Comparison of ENCODE assay signal across 29 cellular contexts in genomic region chr16:72897707-72898106, GRCh38.
"Had no signal": no experiment of that assay in that cellular context is flagged by ENCODE, and none has a peak within 500 bp of the region (broad histone marks: within the 10 kb centered on the region; RNA-seq: fewer than 3 reads in every experiment).

No MANE protein-coding gene starts in this region.

- H3K27me3 Mint-ChIP-seq: activated CD4-positive, alpha-beta memory T cell treated with anti-CD3 and anti-CD28 coated beads, Interleukin-2, amount 10 ng/mL, durations not matched to agents 7 days and 5 days; activated naive CD4-positive, alpha-beta T cell treated with anti-CD3 and anti-CD28 coated beads, Interleukin-2, amount 50 U/mL, for 24 hours; activated naive CD8-positive, alpha-beta T cell treated with anti-CD3 and anti-CD28 coated beads for 36 hours; activated naive CD8-positive, alpha-beta T cell treated with anti-CD3 and anti-CD28 coated beads, Interleukin-2, amount 50 U/mL, for 24 hours; brain; central memory CD8-positive, alpha-beta T cell; dendritic cell treated with granulocyte-macrophage colony-stimulating factor and Interleukin-4, amounts not matched to agents 40 ng/mL and 50 ng/mL, for 4 days; effector memory CD8-positive, alpha-beta T cell had no signal

- DNase-seq: activated CD4-positive, alpha-beta memory T cell treated with anti-CD3 and anti-CD28 coated beads, Interleukin-2, amount 10 ng/mL, durations not matched to agents 7 days and 5 days; activated CD4-positive, alpha-beta T cell treated with anti-CD3 and anti-CD28 coated beads for 1 hour; activated CD4-positive, alpha-beta T cell treated with anti-CD3 and anti-CD28 coated beads for 4 hours; activated CD4-positive, alpha-beta T cell treated with anti-CD3 and anti-CD28 coated beads, Interleukin-2, amount 10 ng/mL, durations not matched to agents 7 days and 5 days; activated CD4-positive, alpha-beta T cell treated with anti-CD3 and anti-CD28 coated beads, Interleukin-2, amount 50 U/mL, for 4 hours; activated CD8-positive, alpha-beta memory T cell treated with anti-CD3 and anti-CD28 coated beads, Interleukin-2, amount 50 U/mL, for 48 hours; activated effector memory CD4-positive, alpha-beta T cell treated with anti-CD3 and anti-CD28 coated beads, Interleukin-2, amount 50 U/mL, for 16 hours; activated naive CD4-positive, alpha-beta T cell treated with anti-CD3 and anti-CD28 coated beads for 36 hours; activated naive CD8-positive, alpha-beta T cell treated with anti-CD3 and anti-CD28 coated beads for 36 hours; activated naive CD8-positive, alpha-beta T cell treated with anti-CD3 and anti-CD28 coated beads, Interleukin-2, amount 50 U/mL, for 24 hours; activated T-cell treated with anti-CD3 and anti-CD28 coated beads for 4 hours; activated T-cell treated with anti-CD3 and anti-CD28 coated beads, Interleukin-2, amount 50 U/mL, for 48 hours; dorsolateral prefrontal cortex; effector memory CD8-positive, alpha-beta T cell; erythroblast; esophagus squamous epithelium; foreskin melanocyte; heart right ventricle; T-helper 2 cell had no signal

- H3K27me3 ChIP-seq: ascending aorta, dorsolateral prefrontal cortex, esophagus squamous epithelium, gastroesophageal sphincter, heart right ventricle had no signal

- H3K27ac ChIP-seq: ascending aorta, dorsolateral prefrontal cortex, esophagus squamous epithelium, gastroesophageal sphincter, heart right ventricle had no signal

- H3K9me3 Mint-ChIP-seq: activated CD4-positive, alpha-beta memory T cell treated with anti-CD3 and anti-CD28 coated beads, Interleukin-2, amount 10 ng/mL, durations not matched to agents 7 days and 5 days; activated CD4-positive, alpha-beta T cell treated with anti-CD3 and anti-CD28 coated beads, Interleukin-2, amount 10 ng/mL, durations not matched to agents 7 days and 5 days; activated naive CD4-positive, alpha-beta T cell treated with anti-CD3 and anti-CD28 coated beads for 36 hours; activated naive CD4-positive, alpha-beta T cell treated with anti-CD3 and anti-CD28 coated beads, Interleukin-2, amount 50 U/mL, for 24 hours; activated naive CD8-positive, alpha-beta T cell treated with anti-CD3 and anti-CD28 coated beads for 36 hours; activated naive CD8-positive, alpha-beta T cell treated with anti-CD3 and anti-CD28 coated beads, Interleukin-2, amount 50 U/mL, for 24 hours; activated T-helper 1 cell treated with anti-CD3 and anti-CD28 coated beads, Interleukin-12 subunit alpha, Interleukin-12 subunit beta, Interleukin-2, Interleukin-4 antibody, amounts not matched to agents 30 ng/mL and 10 ng/mL and 1 ng/mL, durations not matched to agents 14 hours and 24 hours and 36 hours; activated T-helper 2 cell treated with anti-CD3 and anti-CD28 coated beads, Interferon-gamma antibody, Interleukin-2, Interleukin-4, amounts not matched to agents 10 μg/mL and 5 μg/mL and 100 μg/mL, durations not matched to agents 14 hours and 24 hours and 36 hours; brain; central memory CD8-positive, alpha-beta T cell; dendritic cell treated with granulocyte-macrophage colony-stimulating factor and Interleukin-4, amounts not matched to agents 40 ng/mL and 50 ng/mL, for 4 days had no signal

- H3K4me1 Mint-ChIP-seq: activated CD4-positive, alpha-beta memory T cell treated with anti-CD3 and anti-CD28 coated beads, Interleukin-2, amount 10 ng/mL, durations not matched to agents 7 days and 5 days; activated CD4-positive, alpha-beta T cell treated with anti-CD3 and anti-CD28 coated beads, Interleukin-2, amount 10 ng/mL, durations not matched to agents 7 days and 5 days; activated naive CD4-positive, alpha-beta T cell treated with anti-CD3 and anti-CD28 coated beads, Interleukin-2, amount 50 U/mL, for 24 hours; activated naive CD8-positive, alpha-beta T cell treated with anti-CD3 and anti-CD28 coated beads for 36 hours; activated naive CD8-positive, alpha-beta T cell treated with anti-CD3 and anti-CD28 coated beads, Interleukin-2, amount 50 U/mL, for 24 hours; central memory CD8-positive, alpha-beta T cell had no signal

- H3K27ac Mint-ChIP-seq: activated CD4-positive, alpha-beta memory T cell treated with anti-CD3 and anti-CD28 coated beads, Interleukin-2, amount 10 ng/mL, durations not matched to agents 7 days and 5 days; activated CD4-positive, alpha-beta T cell treated with anti-CD3 and anti-CD28 coated beads, Interleukin-2, amount 10 ng/mL, durations not matched to agents 7 days and 5 days; activated naive CD4-positive, alpha-beta T cell treated with anti-CD3 and anti-CD28 coated beads for 36 hours; activated naive CD4-positive, alpha-beta T cell treated with anti-CD3 and anti-CD28 coated beads, Interleukin-2, amount 50 U/mL, for 24 hours; activated naive CD8-positive, alpha-beta T cell treated with anti-CD3 and anti-CD28 coated beads for 36 hours; activated naive CD8-positive, alpha-beta T cell treated with anti-CD3 and anti-CD28 coated beads, Interleukin-2, amount 50 U/mL, for 24 hours; activated T-helper 1 cell treated with anti-CD3 and anti-CD28 coated beads, Interleukin-12 subunit alpha, Interleukin-12 subunit beta, Interleukin-2, Interleukin-4 antibody, amounts not matched to agents 30 ng/mL and 10 ng/mL and 1 ng/mL, durations not matched to agents 14 hours and 24 hours and 36 hours; activated T-helper 2 cell treated with anti-CD3 and anti-CD28 coated beads, Interferon-gamma antibody, Interleukin-2, Interleukin-4, amounts not matched to agents 10 μg/mL and 5 μg/mL and 100 μg/mL, durations not matched to agents 14 hours and 24 hours and 36 hours; dendritic cell treated with granulocyte-macrophage colony-stimulating factor and Interleukin-4, amounts not matched to agents 40 ng/mL and 50 ng/mL, for 4 days; effector memory CD8-positive, alpha-beta T cell had no signal

- H3K36me3 ChIP-seq: ascending aorta, esophagus squamous epithelium, gastroesophageal sphincter, heart right ventricle had no signal

- H3K4me3 Mint-ChIP-seq: activated CD4-positive, alpha-beta memory T cell treated with anti-CD3 and anti-CD28 coated beads, Interleukin-2, amount 10 ng/mL, durations not matched to agents 7 days and 5 days; activated CD4-positive, alpha-beta T cell treated with anti-CD3 and anti-CD28 coated beads, Interleukin-2, amount 10 ng/mL, durations not matched to agents 7 days and 5 days; activated naive CD4-positive, alpha-beta T cell treated with anti-CD3 and anti-CD28 coated beads for 36 hours; activated naive CD4-positive, alpha-beta T cell treated with anti-CD3 and anti-CD28 coated beads, Interleukin-2, amount 50 U/mL, for 24 hours; activated naive CD8-positive, alpha-beta T cell treated with anti-CD3 and anti-CD28 coated beads for 36 hours; activated naive CD8-positive, alpha-beta T cell treated with anti-CD3 and anti-CD28 coated beads, Interleukin-2, amount 50 U/mL, for 24 hours; activated T-helper 1 cell treated with anti-CD3 and anti-CD28 coated beads, Interleukin-12 subunit alpha, Interleukin-12 subunit beta, Interleukin-2, Interleukin-4 antibody, amounts not matched to agents 30 ng/mL and 10 ng/mL and 1 ng/mL, durations not matched to agents 14 hours and 24 hours and 36 hours; brain; central memory CD8-positive, alpha-beta T cell; dendritic cell treated with granulocyte-macrophage colony-stimulating factor and Interleukin-4, amounts not matched to agents 40 ng/mL and 50 ng/mL, for 4 days; effector memory CD8-positive, alpha-beta T cell had no signal

- H3K36me3 Mint-ChIP-seq: activated naive CD4-positive, alpha-beta T cell treated with anti-CD3 and anti-CD28 coated beads, Interleukin-2, amount 50 U/mL, for 24 hours; activated naive CD8-positive, alpha-beta T cell treated with anti-CD3 and anti-CD28 coated beads for 36 hours had no signal

- FAIRE-seq: bronchial epithelial cell had no signal

- H3K4me3 ChIP-seq: ascending aorta, coronary artery, dorsolateral prefrontal cortex, esophagus squamous epithelium, gastroesophageal sphincter, heart right ventricle had no signal

- ATAC-seq: activated naive CD8-positive, alpha-beta T cell treated with anti-CD3 and anti-CD28 coated beads, Interleukin-2, amount 50 U/mL, for 24 hours; effector memory CD8-positive, alpha-beta T cell; gastroesophageal sphincter; heart right ventricle had no signal

- H3K9me3 ChIP-seq: ascending aorta, esophagus squamous epithelium, gastroesophageal sphincter, heart right ventricle had no signal
